18 cellular contexts compared by ENCODE assay signal in the genomic region with DNA sequence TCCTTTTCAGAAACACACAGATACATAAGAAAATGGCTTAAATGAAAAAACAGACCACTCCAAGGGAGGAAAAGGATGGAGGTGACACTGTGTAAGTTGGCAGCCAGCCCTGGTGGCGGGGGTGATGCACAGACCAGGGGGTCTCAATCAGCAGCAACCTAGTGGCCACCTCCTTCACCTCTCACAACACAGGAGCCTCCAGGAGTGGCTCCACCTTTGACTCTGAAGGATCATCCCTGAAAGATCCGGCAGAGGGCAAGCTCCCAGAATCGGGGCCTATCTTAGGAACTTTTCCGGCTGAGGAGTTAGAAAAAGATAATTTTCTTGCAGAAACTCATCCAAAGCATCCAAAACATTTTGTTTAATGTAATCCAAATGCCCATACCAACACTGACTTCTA.
"Had no signal": no experiment of that assay in that cellular context is flagged by ENCODE, and none has a peak within 500 bp of the region (broad histone marks: within the 10 kb centered on the region; RNA-seq: fewer than 3 reads in every experiment).

No MANE protein-coding gene starts in this region.

- H3K4me3 Mint-ChIP-seq: activated CD8-positive, alpha-beta T cell treated with anti-CD3 and anti-CD28 coated beads, Interleukin-2, amount 10 ng/mL, durations not matched to agents 7 days and 5 days; activated naive CD8-positive, alpha-beta T cell treated with anti-CD3 and anti-CD28 coated beads, Interleukin-2, amount 10 ng/mL, durations not matched to agents 7 days and 5 days; T-helper 1 cell treated with Interleukin-12 subunit alpha and Interleukin-12 subunit beta and Interleukin-4 antibody, amounts not matched to agents 30 μg/mL and 1 μg/mL, for 36 hours had no signal

- H3K27ac ChIP-seq: RWPE1, SJSA1 had no signal

- H3K27me3 ChIP-seq: adrenal gland had no signal

- H3K36me3 ChIP-seq: adrenal gland, SJSA1 had no signal

- DNase-seq: activated CD4-positive, alpha-beta T cell treated with anti-CD3 and anti-CD28 coated beads for 48 hours; activated CD4-positive, alpha-beta T cell treated with anti-CD3 and anti-CD28 coated beads, Interleukin-2, amount 50 U/mL, for 4 hours; activated CD4-positive, CD25-positive, alpha-beta regulatory T cell treated with anti-CD3 and anti-CD28 coated beads, Interleukin-2, amount 50 U/mL, for 72 hours; activated CD8-positive, alpha-beta memory T cell treated with anti-CD3 and anti-CD28 coated beads, Interleukin-2, amount 50 U/mL, for 48 hours; activated CD8-positive, alpha-beta T cell treated with anti-CD3 and anti-CD28 coated beads, Interleukin-2, amount 10 ng/mL, durations not matched to agents 7 days and 5 days; activated naive CD4-positive, alpha-beta T cell treated with anti-CD3 and anti-CD28 coated beads, Interleukin-2, amount 50 U/mL, for 16 hours; activated naive CD8-positive, alpha-beta T cell treated with anti-CD3 and anti-CD28 coated beads, Interleukin-2, amount 10 ng/mL, durations not matched to agents 7 days and 5 days; activated T-cell treated with anti-CD3 and anti-CD28 coated beads, Interleukin-2, amount 50 U/mL, for 1 hour; MM.1S; NCI-H1105; NCI-H510A; NK-92 treated with Interleukin-12 subunit alpha and Interleukin-12 subunit beta, amount 100 ng/mL, for 24 hours; OCI-M1 had no signal

- H3K4me3 ChIP-seq: adrenal gland, SJSA1 had no signal

- H3K36me3 Mint-ChIP-seq: activated naive CD8-positive, alpha-beta T cell treated with anti-CD3 and anti-CD28 coated beads, Interleukin-2, amount 10 ng/mL, durations not matched to agents 7 days and 5 days had no signal

- H3K9me3 ChIP-seq: adrenal gland had no signal

- ATAC-seq: activated CD8-positive, alpha-beta T cell treated with anti-CD3 and anti-CD28 coated beads, Interleukin-2, amount 10 ng/mL, durations not matched to agents 7 days and 5 days; Panc1 had no signal

- H3K27ac Mint-ChIP-seq: activated CD8-positive, alpha-beta T cell treated with anti-CD3 and anti-CD28 coated beads, Interleukin-2, amount 10 ng/mL, durations not matched to agents 7 days and 5 days; activated naive CD8-positive, alpha-beta T cell treated with anti-CD3 and anti-CD28 coated beads, Interleukin-2, amount 10 ng/mL, durations not matched to agents 7 days and 5 days; T-helper 1 cell treated with Interleukin-12 subunit alpha and Interleukin-12 subunit beta and Interleukin-4 antibody, amounts not matched to agents 30 μg/mL and 1 μg/mL, for 36 hours had no signal

- H3K9me3 Mint-ChIP-seq: activated naive CD8-positive, alpha-beta T cell treated with anti-CD3 and anti-CD28 coated beads, Interleukin-2, amount 10 ng/mL, durations not matched to agents 7 days and 5 days; T-helper 1 cell treated with Interleukin-12 subunit alpha and Interleukin-12 subunit beta and Interleukin-4 antibody, amounts not matched to agents 30 μg/mL and 1 μg/mL, for 36 hours had no signal

- H3K4me1 ChIP-seq: adrenal gland, SJSA1 had no signal
